Comparison of ENCODE assay signal across 1 cellular context in the genomic region with DNA sequence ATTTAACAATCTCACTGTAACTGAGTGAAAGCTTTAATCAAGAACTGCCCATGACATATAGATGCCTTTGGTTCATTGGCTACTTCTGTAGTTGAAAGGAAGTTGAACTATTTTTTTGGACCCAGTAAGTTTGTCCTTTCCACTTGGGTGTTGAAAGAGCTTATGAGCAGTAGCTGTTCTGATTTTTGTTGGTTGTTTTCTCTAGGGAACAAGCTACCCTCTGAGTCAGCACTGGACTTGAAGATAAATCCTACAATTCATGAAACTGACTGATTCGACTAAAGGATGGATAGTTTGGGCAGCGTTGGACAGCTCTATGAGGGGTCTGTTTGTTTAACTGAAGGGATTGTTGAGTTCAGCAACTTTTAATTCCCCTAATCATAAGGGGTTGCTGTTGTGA.
TF ChIP-seq lines count a peak whose summit lies in the region.

No MANE protein-coding gene starts in this region.

TF ChIP-seq in H1, 55 proteins besides CTCF, POLR2A, EP300 and RAD21:
- TF ChIP-seq TAF7 (optimal IDR thresholded peaks at IDR 0.05; ENCODE audit: borderline replicate concordance, low read depth, low read length): no peak
- TF ChIP-seq BACH1 (IDR thresholded peaks at IDR 0.05; ENCODE audit: low read length): no peak
- TF ChIP-seq CTBP2 (IDR thresholded peaks at IDR 0.05; ENCODE audit: borderline replicate concordance, insufficient read depth, insufficient read length, low read length): no peak
- no peak for TF ChIP-seq KDM5A (IDR thresholded peaks at IDR 0.05; ENCODE audit: low read length)
- TF ChIP-seq SAP30 (IDR thresholded peaks at IDR 0.05; ENCODE audit: insufficient read depth, insufficient replicate concordance, low read length): no peak
- TF ChIP-seq ZNF274 (IDR thresholded peaks at IDR 0.05; ENCODE audit: borderline replicate concordance, extremely low read depth, low read length): no peak
- no peak for TF ChIP-seq CBX5 (IDR thresholded peaks at IDR 0.05; ENCODE audit: low read depth, low read length)
- TF ChIP-seq MAFK (IDR thresholded peaks at IDR 0.05; ENCODE audit: low read depth, low read length): no peak
- TF ChIP-seq, protein P1, sequence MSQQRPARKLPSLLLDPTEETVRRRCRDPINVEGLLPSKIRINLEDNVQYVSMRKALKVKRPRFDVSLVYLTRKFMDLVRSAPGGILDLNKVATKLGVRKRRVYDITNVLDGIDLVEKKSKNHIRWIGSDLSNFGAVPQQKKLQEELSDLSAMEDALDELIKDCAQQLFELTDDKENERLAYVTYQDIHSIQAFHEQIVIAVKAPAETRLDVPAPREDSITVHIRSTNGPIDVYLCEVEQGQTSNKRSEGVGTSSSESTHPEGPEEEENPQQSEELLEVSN (IDR thresholded peaks at IDR 0.05): no peak
- no peak for TF ChIP-seq HDAC6 (IDR thresholded peaks at IDR 0.05; ENCODE audit: low read depth, low read length)
- TF ChIP-seq SIN3A (conservative IDR thresholded peaks at IDR 0.05 in 1 of 2, IDR thresholded peaks at IDR 0.05 in 1 of 2; ENCODE audit: low read depth in 1 of 2, low read length in 2 of 2): no peak
- no peak for TF ChIP-seq RNF2 (IDR thresholded peaks at IDR 0.05; ENCODE audit: borderline replicate concordance, low read depth, low read length, missing control alignments, poor library complexity, severe bottlenecking)
- no peak for TF ChIP-seq SP1 (IDR thresholded peaks at IDR 0.05; ENCODE audit: low read depth, low read length)
- TF ChIP-seq, protein P2, sequence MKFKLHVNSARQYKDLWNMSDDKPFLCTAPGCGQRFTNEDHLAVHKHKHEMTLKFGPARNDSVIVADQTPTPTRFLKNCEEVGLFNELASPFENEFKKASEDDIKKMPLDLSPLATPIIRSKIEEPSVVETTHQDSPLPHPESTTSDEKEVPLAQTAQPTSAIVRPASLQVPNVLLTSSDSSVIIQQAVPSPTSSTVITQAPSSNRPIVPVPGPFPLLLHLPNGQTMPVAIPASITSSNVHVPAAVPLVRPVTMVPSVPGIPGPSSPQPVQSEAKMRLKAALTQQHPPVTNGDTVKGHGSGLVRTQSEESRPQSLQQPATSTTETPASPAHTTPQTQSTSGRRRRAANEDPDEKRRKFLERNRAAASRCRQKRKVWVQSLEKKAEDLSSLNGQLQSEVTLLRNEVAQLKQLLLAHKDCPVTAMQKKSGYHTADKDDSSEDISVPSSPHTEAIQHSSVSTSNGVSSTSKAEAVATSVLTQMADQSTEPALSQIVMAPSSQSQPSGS (IDR thresholded peaks at IDR 0.05; ENCODE audit: low read length): no peak
- TF ChIP-seq CHD2 (IDR thresholded peaks at IDR 0.05; ENCODE audit: low read length): no peak
